Comparison of ENCODE assay signal across 19 cellular contexts in genomic region chr7:138267934-138268333, GRCh38.
"Had no signal": no experiment of that assay in that cellular context is flagged by ENCODE, and none has a peak within 500 bp of the region (broad histone marks: within the 10 kb centered on the region; RNA-seq: fewer than 3 reads in every experiment).

No MANE protein-coding gene starts in this region.

- H3K9me3 ChIP-seq: gastrocnemius medialis, pancreas, psoas muscle, right lobe of liver had no signal

- H3K36me3 Mint-ChIP-seq: mesothelial cell of epicardium; natural killer cell; stimulated activated naive B cell treated with anti-CD40 and anti-IgM and Interleukin-4, amounts not matched to agents 10 μg/mL and 1 μg/mL and 100 μg/mL, for 72 hours; type B pancreatic cell had no signal

- H3K9me3 Mint-ChIP-seq: effector memory CD8-positive, alpha-beta T cell; neural crest cell; type B pancreatic cell had no signal

- H3K27me3 ChIP-seq: esophagus muscularis mucosa, gastrocnemius medialis, heart right ventricle, pancreas, right lobe of liver had no signal

- H3K4me1 Mint-ChIP-seq: natural killer cell; neural crest cell; stimulated activated naive B cell treated with anti-CD40 and anti-IgM and Interleukin-4, amounts not matched to agents 10 μg/mL and 1 μg/mL and 100 μg/mL, for 72 hours had no signal

- H3K36me3 ChIP-seq: esophagus muscularis mucosa, gastrocnemius medialis, heart right ventricle, pancreas, right lobe of liver had no signal

- H3K27ac Mint-ChIP-seq: dendritic cell treated with granulocyte-macrophage colony-stimulating factor and Interleukin-4, amounts not matched to agents 40 ng/mL and 50 ng/mL, for 4 days; effector memory CD8-positive, alpha-beta T cell; mesothelial cell of epicardium; natural killer cell; stimulated activated naive B cell treated with anti-CD40 and anti-IgM and Interleukin-4, amounts not matched to agents 10 μg/mL and 1 μg/mL and 100 μg/mL, for 72 hours; type B pancreatic cell had no signal

- DNase-seq: effector memory CD8-positive, alpha-beta T cell; gastrocnemius medialis; heart right ventricle; hypothalamus; kidney glomerular epithelial cell; natural killer cell; nucleus accumbens; pancreas; psoas muscle; retina; right lobe of liver; stimulated activated CD4-positive, alpha-beta T cell treated with anti-CD3 and anti-CD28 coated beads, Interleukin-4, amount 100 ng/mL, for 24 hours; stimulated activated naive B cell treated with anti-CD40 and anti-IgM and Interleukin-4, amounts not matched to agents 10 μg/mL and 1 μg/mL and 100 μg/mL, for 72 hours had no signal

- H3K4me1 ChIP-seq: esophagus muscularis mucosa, gastrocnemius medialis, heart right ventricle, pancreas, psoas muscle, right lobe of liver had no signal

- H3K27me3 Mint-ChIP-seq: dendritic cell treated with granulocyte-macrophage colony-stimulating factor and Interleukin-4, amounts not matched to agents 40 ng/mL and 50 ng/mL, for 4 days; type B pancreatic cell had no signal

- ATAC-seq: effector memory CD8-positive, alpha-beta T cell; gastrocnemius medialis; heart right ventricle; natural killer cell; pancreas; psoas muscle; right lobe of liver; stimulated activated naive B cell treated with anti-CD40 and anti-IgM and Interleukin-4, amounts not matched to agents 10 μg/mL and 1 μg/mL and 100 μg/mL, for 72 hours had no signal

- H3K4me3 Mint-ChIP-seq: dendritic cell treated with granulocyte-macrophage colony-stimulating factor and Interleukin-4, amounts not matched to agents 40 ng/mL and 50 ng/mL, for 4 days; effector memory CD8-positive, alpha-beta T cell; mesothelial cell of epicardium; natural killer cell; neural crest cell; stimulated activated naive B cell treated with anti-CD40 and anti-IgM and Interleukin-4, amounts not matched to agents 10 μg/mL and 1 μg/mL and 100 μg/mL, for 72 hours; type B pancreatic cell had no signal

- H3K4me3 ChIP-seq: esophagus muscularis mucosa, gastrocnemius medialis, heart right ventricle, pancreas, psoas muscle, right lobe of liver had no signal

- H3K27ac ChIP-seq: epithelial cell of prostate, esophagus muscularis mucosa, gastrocnemius medialis, heart right ventricle, pancreas, psoas muscle, right lobe of liver had no signal
